ENCODE assay signal across 25 cellular contexts in the genomic region with DNA sequence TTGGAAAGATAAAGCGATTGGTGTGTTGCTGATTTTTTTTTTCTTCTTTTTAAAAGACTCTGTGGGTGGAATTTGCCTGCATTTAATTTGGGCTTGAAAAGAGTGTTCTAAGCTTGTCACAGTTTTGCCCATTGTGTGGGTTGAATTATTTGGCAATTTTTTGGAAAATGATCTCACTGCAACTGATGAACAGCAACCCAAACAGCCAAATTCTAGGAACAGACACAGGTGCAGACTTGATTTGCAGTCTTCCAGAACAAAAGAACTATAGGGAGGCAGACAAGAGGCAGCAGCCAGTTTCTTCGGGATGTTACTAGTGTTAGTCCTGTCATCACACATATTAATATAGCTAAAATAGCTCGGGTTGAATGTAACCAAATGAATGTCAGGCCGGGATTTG. TPM values are rescaled to one million over a fixed set of nuclear protein-coding genes. Genes with fewer than 3 reads are reported as not detected.
DNase-seq lines count a peak whose midpoint lies in the region; ATAC-seq and TF ChIP-seq lines count a peak whose summit lies in the region.
"Had no signal": no experiment of that assay in that cellular context is flagged by ENCODE, and none has a peak within 500 bp of the region (broad histone marks: within the 10 kb centered on the region; RNA-seq: fewer than 3 reads in every experiment).

No MANE protein-coding gene starts in this region.

- no peak for TF ChIP-seq POLR2A in gastroesophageal sphincter (IDR thresholded peaks at IDR 0.05)

- H3K4me2 ChIP-seq in mammary epithelial cell (ENCODE audit: insufficient read depth, low read depth, low read length) = no peak overlapping the region
- H3K4me2 ChIP-seq: A549 had no signal

- H3K27me3 Mint-ChIP-seq in CD8-positive, alpha-beta T cell (ENCODE audit: low read depth) = no peaks in the 10 kb centered on the region
- no peaks in the 10 kb centered on the region for H3K27me3 Mint-ChIP-seq in WTC11 (ENCODE audit: low read depth)
- H3K27me3 Mint-ChIP-seq in naive thymus-derived CD8-positive, alpha-beta T cell = no peaks in the 10 kb centered on the region

- POLR2A ChIA-PET in CD8-positive, alpha-beta T cell (lab: Charles Lee) = interaction anchor here (0.9 to 1.1 kb wide), 3 partner anchors 33 to 74 kb away, joined by 3 to 4 read pairs (median 4); a partner anchor contains a TSS
- POLR2A ChIA-PET in WTC11 (lab: Charles Lee) = no interaction called here
- POLR2A ChIA-PET in naive thymus-derived CD8-positive, alpha-beta T cell (lab: Charles Lee) = interaction anchor here (1.0 to 1.2 kb wide), 2 partner anchors 14 to 22 kb away, joined by 3 read pairs; no protein-coding TSS in a partner anchor

- H3K27ac Mint-ChIP-seq in CD8-positive, alpha-beta T cell = peak overlapping the region; percentile 11
- no peak overlapping the region; the same call in 1 of the 2 replicates for H3K27ac Mint-ChIP-seq in WTC11
- H3K27ac Mint-ChIP-seq in naive thymus-derived CD8-positive, alpha-beta T cell = peak overlapping the region in 7 of 10 donors; percentile 17 to 77 (median 52)

- TF ChIP-seq EP300 in gastroesophageal sphincter (IDR thresholded peaks at IDR 0.05) = no peak

- H3K36me3 ChIP-seq in CD8-positive, alpha-beta T cell (ENCODE audit: insufficient read depth, low read length) = peaks cover 5% of the 10 kb centered on the region
- H3K36me3 ChIP-seq in gastroesophageal sphincter = no peaks in the 10 kb centered on the region
- no peaks in the 10 kb centered on the region for H3K36me3 ChIP-seq in mammary epithelial cell (ENCODE audit: insufficient read depth, low read length)
- H3K36me3 ChIP-seq: BE2C, MG63 had no signal

- H3K27me3 ChIP-seq in CD8-positive, alpha-beta T cell (ENCODE audit: insufficient read depth, low read length) = no peaks in the 10 kb centered on the region
- H3K27me3 ChIP-seq in gastroesophageal sphincter (no peaks in the 10 kb centered on the region), mammary epithelial cell (ENCODE audit: insufficient read depth, low read length) (no peaks in the 10 kb centered on the region)
- H3K27me3 ChIP-seq: BE2C, MG63 had no signal

- intact Hi-C loops in CD8-positive, alpha-beta T cell (cut with DNase I, micrococcal nuclease) = no loop called here
- intact Hi-C loops in mammary epithelial cell (cut with micrococcal nuclease) = no loop called here

- H3K4me3 Mint-ChIP-seq in CD8-positive, alpha-beta T cell = no peak overlapping the region
- no peak overlapping the region for H3K4me3 Mint-ChIP-seq in WTC11
- H3K4me3 Mint-ChIP-seq in naive thymus-derived CD8-positive, alpha-beta T cell = no peak overlapping the region

- 34 to 35% methylated on average over 4 of the region's 4 CpGs for WGBS in gastroesophageal sphincter (ENCODE audit: low coverage in 1 of 2), 2 donors
- 19% methylated on average over 4 of the region's 4 CpGs for WGBS in mammary epithelial cell (ENCODE audit: low coverage, missing lambda C conversion rate)

- H3K79me2 ChIP-seq in mammary epithelial cell (ENCODE audit: insufficient read depth, low read length) = no peaks in the 10 kb centered on the region

- TF ChIP-seq CTCF in CD8-positive, alpha-beta T cell (IDR thresholded peaks at IDR 0.05) = no peak
- no peak for TF ChIP-seq CTCF in WTC11 (IDR thresholded peaks at IDR 0.05)
- no peak for TF ChIP-seq CTCF in gastroesophageal sphincter (IDR thresholded peaks at IDR 0.05)
- no peak for TF ChIP-seq CTCF in mammary epithelial cell (conservative IDR thresholded peaks at IDR 0.05 in 1 of 2, IDR thresholded peaks at IDR 0.05 in 1 of 2; ENCODE audit: extremely low read depth in 1 of 2, insufficient read depth in 1 of 2, low read depth in 1 of 2, low read length in 2 of 2)

- H3K36me3 Mint-ChIP-seq in CD8-positive, alpha-beta T cell = peaks cover 62% of the 10 kb centered on the region
- H3K36me3 Mint-ChIP-seq in WTC11 = no peaks in the 10 kb centered on the region
- H3K36me3 Mint-ChIP-seq in naive thymus-derived CD8-positive, alpha-beta T cell = peaks cover 0 to 59% (median 7%) of the 10 kb centered on the region in 3 donors

- peak; percentile 53 for DNase-seq in Ammon's horn (ENCODE audit: low spot score)
- DNase-seq in CD8-positive, alpha-beta T cell = no peak
- no peak for DNase-seq in WTC11 (ENCODE audit: low spot score)
- no peak for DNase-seq in naive thymus-derived CD8-positive, alpha-beta T cell
- DNase-seq in mammary epithelial cell = no peak
- DNase-seq in HUDEP-2 (lab: John Stamatoyannopoulos, UW; ENCODE audit: unreplicated experiment in 76 of 76) = no peak
- DNase-seq: BE2C, Caco-2, DMS 273 treated with DMSO at 0.1 percent for 48 hours, DMS79 treated with DMSO at 0.1 percent for 48 hours, MG63, NCI-H1417 treated with DMSO at 0.1 percent for 48 hours, NCI-H187 treated with DMSO at 0.1 percent for 48 hours, NCI-H2107, NCI-H2227 treated with DMSO at 0.1 percent for 48 hours, NCI-H510A, NCI-H748 treated with DMSO at 0.1 percent for 48 hours had no signal

- H3K27ac ChIP-seq in CD8-positive, alpha-beta T cell (ENCODE audit: low read depth, low read length) = no peak overlapping the region
- no peak overlapping the region for H3K27ac ChIP-seq in gastroesophageal sphincter
- no peak overlapping the region for H3K27ac ChIP-seq in mammary epithelial cell (ENCODE audit: insufficient read depth, low read depth, low read length)
- H3K27ac ChIP-seq: A549 had no signal

- dilution Hi-C loops in mammary epithelial cell (cut with HindIII; ENCODE audit: low sequenced_read_pairs) = no loop called here

- H3K9me3 Mint-ChIP-seq in CD8-positive, alpha-beta T cell = no peaks in the 10 kb centered on the region
- no peaks in the 10 kb centered on the region for H3K9me3 Mint-ChIP-seq in WTC11
- no peaks in the 10 kb centered on the region for H3K9me3 Mint-ChIP-seq in naive thymus-derived CD8-positive, alpha-beta T cell

- CTCF ChIA-PET in CD8-positive, alpha-beta T cell (lab: Charles Lee) = interaction anchor here (0.8 to 1.9 kb wide), 5 partner anchors 11 to 229 kb away, joined by 3 to 7 read pairs (median 3); a partner anchor contains a TSS
- CTCF ChIA-PET in WTC11 (lab: Charles Lee) = interaction anchor here (1.0 kb wide), 2 partner anchors 10 to 241 kb away, joined by 3 to 4 read pairs; no protein-coding TSS in a partner anchor
- CTCF ChIA-PET in mammary epithelial cell (lab: Charles Lee; ENCODE audit: low non-redundant PET) = no interaction called here

- in situ Hi-C loops in mammary epithelial cell (cut with MboI; ENCODE audit: low sequenced_read_pairs in 2 of 2) = no loop called here

- no peak overlapping the region for H2AFZ ChIP-seq in mammary epithelial cell (ENCODE audit: low read depth, low read length)

- H3K9me3 ChIP-seq in CD8-positive, alpha-beta T cell (ENCODE audit: low read length) = no peaks in the 10 kb centered on the region
- no peaks in the 10 kb centered on the region for H3K9me3 ChIP-seq in gastroesophageal sphincter
- no peaks in the 10 kb centered on the region for H3K9me3 ChIP-seq in mammary epithelial cell (replicated peaks; ENCODE audit: insufficient read depth, low read length)
- H3K9me3 ChIP-seq: A549, BE2C, Caco-2, MG63 had no signal

- no peak overlapping the region for H3K9ac ChIP-seq in mammary epithelial cell (ENCODE audit: insufficient read depth, low read length)

- H3K4me3 ChIP-seq in CD8-positive, alpha-beta T cell (ENCODE audit: low read depth, low read length) = no peak overlapping the region
- H3K4me3 ChIP-seq in gastroesophageal sphincter = no peak overlapping the region
- H3K4me3 ChIP-seq in mammary epithelial cell (replicated peaks in 1 of 3; ENCODE audit: insufficient read depth in 1 of 3, low read depth in 2 of 3, low read length in 3 of 3) = no peak overlapping the region
- H3K4me3 ChIP-seq: A549, GM12878, K562, MG63 had no signal

- BruUV-seq in mammary epithelial cell (replicated peaks; lab: Mats Ljungman, UMichigan) = no TSS peak

- H3K4me1 ChIP-seq in CD8-positive, alpha-beta T cell (ENCODE audit: insufficient read depth, low read length) = peaks cover 36% of the 10 kb centered on the region
- no peaks in the 10 kb centered on the region for H3K4me1 ChIP-seq in gastroesophageal sphincter
- no peaks in the 10 kb centered on the region for H3K4me1 ChIP-seq in mammary epithelial cell (ENCODE audit: insufficient read depth, low read length)
- H3K4me1 ChIP-seq: A549, BE2C, Caco-2 had no signal

- H4K20me1 ChIP-seq in mammary epithelial cell (ENCODE audit: insufficient read depth, low read length) = no peaks in the 10 kb centered on the region

- H3K4me1 Mint-ChIP-seq in CD8-positive, alpha-beta T cell (ENCODE audit: low read depth) = peaks cover 58% of the 10 kb centered on the region
- H3K4me1 Mint-ChIP-seq in WTC11 = peaks cover 23% of the 10 kb centered on the region
- H3K4me1 Mint-ChIP-seq in naive thymus-derived CD8-positive, alpha-beta T cell = peaks cover 14 to 61% (median 40%) of the 10 kb centered on the region in 4 donors

- ATAC-seq in CD8-positive, alpha-beta T cell = no peak
- peak; percentile 26; the same call in 1 of the 2 replicates for ATAC-seq in WTC11
- no peak for ATAC-seq in naive thymus-derived CD8-positive, alpha-beta T cell
- ATAC-seq in gastroesophageal sphincter = no peak
- no peak for ATAC-seq in HG03520 (IDR thresholded peaks at IDR 0.05; ENCODE audit: unreplicated experiment)
- ATAC-seq: A549, GM12878, HepG2, Panc1, SK-N-SH treated with all-trans-retinoic acid at 6 μM for 48 hours had no signal

RNA-seq across cellular contexts. Expression of a gene that starts 40.5 kb away (rescaled TPM):
- 1 to 10 TPM; 3.4 to 6.7 TPM for total RNA-seq in CD8-positive, alpha-beta T cell
- total RNA-seq in WTC11 (2021) = 23.7 to 26.0 TPM (median 24.5 TPM) in 3 replicates
- 10 to 100 TPM; 17.8 to 19.4 TPM for total RNA-seq in naive thymus-derived CD8-positive, alpha-beta T cell
- polyA plus RNA-seq in naive thymus-derived CD8-positive, alpha-beta T cell = 10 to 100 TPM; 57.2 to 87.7 (median 73.6) TPM
- total RNA-seq in gastroesophageal sphincter = 10 to 100 TPM; 11.2 to 20.0 (median 15.6) TPM
- 10 to 100 TPM; 20.0 to 45.5 TPM for total RNA-seq in mammary epithelial cell
- 45.4 TPM for polyA plus RNA-seq in mammary epithelial cell
- 8.0 TPM for polyA minus RNA-seq in mammary epithelial cell
